8 cellular contexts compared by ENCODE assay signal in the genomic region with DNA sequence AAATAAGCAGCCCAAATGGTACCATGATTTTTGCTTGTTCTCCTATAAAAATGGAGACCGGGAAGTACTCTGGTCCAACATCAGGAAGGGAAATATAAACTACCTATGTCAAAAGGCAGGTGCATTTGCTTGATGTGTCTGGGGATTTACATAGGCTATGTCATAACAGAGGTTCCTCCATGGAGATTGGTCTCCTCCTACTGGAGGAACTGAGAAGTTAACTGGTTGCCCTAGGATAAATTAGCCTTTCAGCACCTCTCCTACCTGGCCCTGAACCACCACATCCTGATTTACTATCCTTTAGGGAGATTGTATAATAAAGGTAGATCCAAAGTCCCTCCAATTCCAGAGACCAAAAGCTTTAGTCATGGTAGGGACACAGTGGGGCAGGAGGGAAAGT.
A peak's percentile ranks its signal among the peaks of the same experiment; 100 is the strongest.
DNase-seq lines count a peak whose midpoint lies in the region; ATAC-seq, FAIRE-seq and TF ChIP-seq lines count a peak whose summit lies in the region.

No MANE protein-coding gene starts in this region.

- no peak overlapping the region for H3K27ac ChIP-seq in keratinocyte (ENCODE audit: control insufficient read depth, insufficient read depth, low read length)

- H3K4me2 ChIP-seq in keratinocyte (ENCODE audit: control insufficient read depth, extremely low read depth, insufficient read depth, low read depth, low read length), result no peak overlapping the region

- no peak overlapping the region for H2AFZ ChIP-seq in keratinocyte (ENCODE audit: control insufficient read depth, low read length)

- peak; percentile 5 for DNase-seq in AG08396 (ENCODE audit: low spot score)
- DNase-seq in NB4 (ENCODE audit: low read depth), result peak; percentile 46
- peak; percentile 12 for DNase-seq in activated T-helper 1 cell treated with anti-CD3 and anti-CD28 coated beads, Interleukin-12 subunit alpha, Interleukin-12 subunit beta, Interleukin-2, Interleukin-4 antibody, amounts not matched to agents 30 ng/mL and 10 ng/mL and 1 ng/mL, durations not matched to agents 14 hours and 24 hours and 36 hours (ENCODE audit: low spot score)
- DNase-seq in keratinocyte (ENCODE audit: low read depth, low spot score), result no peak
- DNase-seq in NCI-H2196 treated with DMSO at 0.1 percent for 48 hours (lab: John Stamatoyannopoulos, UW; ENCODE audit: unreplicated experiment), result no peak
- no peak for DNase-seq in AG08395 (ENCODE audit: low spot score)

- H3K4me3 ChIP-seq in GM12875 (ENCODE audit: low read depth, low read length) (no peak overlapping the region), NB4 (ENCODE audit: low read depth, low read length) (no peak overlapping the region), keratinocyte (ENCODE audit: control insufficient read depth in 2 of 3, extremely low read depth in 1 of 3, insufficient read depth in 2 of 3, low read depth in 1 of 3, low read length in 3 of 3) (no peak overlapping the region)

- H3K9me3 Mint-ChIP-seq in activated T-helper 1 cell treated with anti-CD3 and anti-CD28 coated beads, Interleukin-12 subunit alpha, Interleukin-12 subunit beta, Interleukin-2, Interleukin-4 antibody, amounts not matched to agents 30 ng/mL and 10 ng/mL and 1 ng/mL, durations not matched to agents 14 hours and 24 hours and 36 hours, result no peaks in the 10 kb centered on the region

- intact Hi-C loops in activated T-helper 1 cell treated with anti-CD3 and anti-CD28 coated beads, Interleukin-12 subunit alpha, Interleukin-12 subunit beta, Interleukin-2, Interleukin-4 antibody, amounts not matched to agents 30 ng/mL and 10 ng/mL and 1 ng/mL, durations not matched to agents 14 hours and 24 hours and 36 hours (cut with micrococcal nuclease), result loop anchor here (1.0 to 10.0 kb wide), 7 partner anchors 761 to 1821 kb away; partner anchors contain the start of gene RGS2

- peaks cover 18% of the 10 kb centered on the region for H3K4me1 Mint-ChIP-seq in activated T-helper 1 cell treated with anti-CD3 and anti-CD28 coated beads, Interleukin-12 subunit alpha, Interleukin-12 subunit beta, Interleukin-2, Interleukin-4 antibody, amounts not matched to agents 30 ng/mL and 10 ng/mL and 1 ng/mL, durations not matched to agents 14 hours and 24 hours and 36 hours (ENCODE audit: low read depth)

- no peaks in the 10 kb centered on the region for H4K20me1 ChIP-seq in keratinocyte (ENCODE audit: control insufficient read depth, extremely low read depth, insufficient read depth, low read length)

- no peaks in the 10 kb centered on the region for H3K9me3 ChIP-seq in keratinocyte (ENCODE audit: control insufficient read depth, low read depth, low read length)

- dilution Hi-C loops in keratinocyte (cut with MboI; ENCODE audit: extremely low pct_ligation_motif_present, low sequenced_read_pairs), result no loop called here

- TF ChIP-seq CTCF in GM12875 (IDR thresholded peaks at IDR 0.05; ENCODE audit: borderline replicate concordance, insufficient read depth, low read depth, low read length) (peak; percentile 67; the same call in 1 of the 2 replicates), NB4 (IDR thresholded peaks at IDR 0.05; ENCODE audit: low read depth, low read length) (peak; percentile 35), keratinocyte (optimal IDR thresholded peaks at IDR 0.05 in 1 of 3, IDR thresholded peaks at IDR 0.05 in 1 of 3, conservative IDR thresholded peaks at IDR 0.05 in 1 of 3; ENCODE audit: extremely low read depth in 1 of 3, insufficient read depth in 2 of 3, low read length in 3 of 3) (peak; percentile 63 to 77 (median 66))

- no peak for TF ChIP-seq POLR2A in NB4 (IDR thresholded peaks at IDR 0.05; ENCODE audit: extremely low read depth, insufficient read length)

- no peak overlapping the region for H3K27ac Mint-ChIP-seq in activated T-helper 1 cell treated with anti-CD3 and anti-CD28 coated beads, Interleukin-12 subunit alpha, Interleukin-12 subunit beta, Interleukin-2, Interleukin-4 antibody, amounts not matched to agents 30 ng/mL and 10 ng/mL and 1 ng/mL, durations not matched to agents 14 hours and 24 hours and 36 hours

- H3K27me3 Mint-ChIP-seq in activated T-helper 1 cell treated with anti-CD3 and anti-CD28 coated beads, Interleukin-12 subunit alpha, Interleukin-12 subunit beta, Interleukin-2, Interleukin-4 antibody, amounts not matched to agents 30 ng/mL and 10 ng/mL and 1 ng/mL, durations not matched to agents 14 hours and 24 hours and 36 hours (ENCODE audit: insufficient read depth), result no peaks in the 10 kb centered on the region

- no peak overlapping the region for H3K9ac ChIP-seq in keratinocyte (ENCODE audit: control insufficient read depth, extremely low read depth, insufficient read depth, low read length)

- FAIRE-seq in keratinocyte (lab: Jason Lieb, UNC), result peak; percentile 44

- H3K27me3 ChIP-seq in keratinocyte (ENCODE audit: control insufficient read depth, extremely low read depth, insufficient read depth, low read length), result no peaks in the 10 kb centered on the region

- ATAC-seq in HG02642 (IDR thresholded peaks at IDR 0.05; ENCODE audit: poor library complexity, unreplicated experiment), result peak; percentile 94

- H3K36me3 Mint-ChIP-seq in activated T-helper 1 cell treated with anti-CD3 and anti-CD28 coated beads, Interleukin-12 subunit alpha, Interleukin-12 subunit beta, Interleukin-2, Interleukin-4 antibody, amounts not matched to agents 30 ng/mL and 10 ng/mL and 1 ng/mL, durations not matched to agents 14 hours and 24 hours and 36 hours (ENCODE audit: low read depth), result no peaks in the 10 kb centered on the region

- H3K36me3 ChIP-seq in keratinocyte (ENCODE audit: control insufficient read depth in 2 of 2, extremely low read depth in 1 of 2, insufficient read depth in 2 of 2, low read length in 2 of 2), result no peaks in the 10 kb centered on the region

- H3K4me1 ChIP-seq in keratinocyte (ENCODE audit: control insufficient read depth, extremely low read depth, insufficient read depth, low read length), result no peaks in the 10 kb centered on the region

- H3K79me2 ChIP-seq in keratinocyte (ENCODE audit: control insufficient read depth, insufficient read depth, low read length), result no peaks in the 10 kb centered on the region

- no peak overlapping the region for H3K4me3 Mint-ChIP-seq in activated T-helper 1 cell treated with anti-CD3 and anti-CD28 coated beads, Interleukin-12 subunit alpha, Interleukin-12 subunit beta, Interleukin-2, Interleukin-4 antibody, amounts not matched to agents 30 ng/mL and 10 ng/mL and 1 ng/mL, durations not matched to agents 14 hours and 24 hours and 36 hours

- no peaks in the 10 kb centered on the region for H3K9me1 ChIP-seq in keratinocyte (ENCODE audit: control insufficient read depth, extremely low read depth, insufficient read depth, low read length)

Comparison
In these comparisons a context has a peak if more than half of its experiments do, and no peak if none do; other contexts are left out.
1. DNase-seq: peak in AG08396 (single experiment), NB4 (single experiment) and activated T-helper 1 cell treated with anti-CD3 and anti-CD28 coated beads, Interleukin-12 subunit alpha, Interleukin-12 subunit beta, Interleukin-2, Interleukin-4 antibody, amounts not matched to agents 30 ng/mL and 10 ng/mL and 1 ng/mL, durations not matched to agents 14 hours and 24 hours and 36 hours (single experiment); none in keratinocyte (single experiment), NCI-H2196 treated with DMSO at 0.1 percent for 48 hours (single experiment) and AG08395 (single experiment).
2. Peak in every context shown above with its lines, with median percentiles within 50 percentile points of each other: CTCF ChIP-seq.